In genomic region chr9:7003876-7004275, GRCh38 we compare ENCODE assay signal across 36 cellular contexts.
"Had no signal": no experiment of that assay in that cellular context is flagged by ENCODE, and none has a peak within 500 bp of the region (broad histone marks: within the 10 kb centered on the region; RNA-seq: fewer than 3 reads in every experiment).

No MANE protein-coding gene starts in this region.

- H3K4me1 Mint-ChIP-seq: activated T-helper 17 cell treated with anti-CD3 and anti-CD28 coated beads, Interleukin-2, amount 50 U/mL, for 72 hours had no signal

- H3K9me3 ChIP-seq: adrenal gland, body of pancreas, breast epithelium had no signal

- H3K27me3 Mint-ChIP-seq: activated B cell treated with CpG ODN at 0.5 μM for 24 hours; activated CD4-positive, alpha-beta memory T cell treated with anti-CD3 and anti-CD28 coated beads for 36 hours; activated CD4-positive, alpha-beta T cell treated with anti-CD3 and anti-CD28 coated beads, Interleukin-2, amount 10 ng/mL, durations not matched to agents 24 days and 14 days; activated CD8-positive, alpha-beta T cell treated with anti-CD3 and anti-CD28 coated beads for 36 hours; activated naive CD8-positive, alpha-beta T cell treated with anti-CD3 and anti-CD28 coated beads for 36 hours; activated T-helper 17 cell treated with anti-CD3 and anti-CD28 coated beads, Interleukin-2, amount 50 U/mL, for 72 hours had no signal

- H3K4me3 Mint-ChIP-seq: activated B cell treated with CpG ODN at 0.5 μM for 24 hours; activated CD4-positive, alpha-beta memory T cell treated with anti-CD3 and anti-CD28 coated beads for 36 hours; activated CD4-positive, alpha-beta T cell treated with anti-CD3 and anti-CD28 coated beads, Interleukin-2, amount 10 ng/mL, durations not matched to agents 24 days and 14 days; activated CD8-positive, alpha-beta T cell treated with anti-CD3 and anti-CD28 coated beads for 36 hours; activated naive CD4-positive, alpha-beta T cell treated with anti-CD3 and anti-CD28 coated beads for 36 hours; activated naive CD8-positive, alpha-beta T cell treated with anti-CD3 and anti-CD28 coated beads for 36 hours; activated T-cell treated with anti-CD3 and anti-CD28 coated beads, Interleukin-2, amount 50 U/mL, for 4 hours; activated T-cell treated with anti-CD3 and anti-CD28 coated beads, Interleukin-2, amount 50 U/mL, for 72 hours; activated T-helper 1 cell treated with anti-CD3 and anti-CD28 coated beads, Interleukin-12 subunit alpha, Interleukin-12 subunit beta, Interleukin-2, Interleukin-4 antibody, amounts not matched to agents 30 ng/mL and 10 ng/mL and 1 ng/mL, durations not matched to agents 14 hours and 24 hours and 36 hours; activated T-helper 17 cell treated with anti-CD3 and anti-CD28 coated beads, Interleukin-2, amount 50 U/mL, for 72 hours; T-helper 1 cell treated with Interleukin-12 subunit alpha and Interleukin-12 subunit beta and Interleukin-4 antibody, amounts not matched to agents 30 μg/mL and 1 μg/mL, for 36 hours; T-helper 2 cell treated with Interferon-gamma antibody and Interleukin-4, amounts not matched to agents 5 μg/mL and 100 μg/mL, for 36 hours had no signal

- H3K27me3 ChIP-seq: adrenal gland, body of pancreas, brain microvascular endothelial cell, breast epithelium had no signal

- H3K36me3 ChIP-seq: brain microvascular endothelial cell, breast epithelium had no signal

- ATAC-seq: activated CD8-positive, alpha-beta T cell treated with anti-CD3 and anti-CD28 coated beads for 36 hours; activated naive CD4-positive, alpha-beta T cell treated with anti-CD3 and anti-CD28 coated beads, Interleukin-2, amount 50 U/mL, for 72 hours; activated T-cell treated with anti-CD3 and anti-CD28 coated beads, Interleukin-2, amount 50 U/mL, for 4 hours; activated T-cell treated with anti-CD3 and anti-CD28 coated beads, Interleukin-2, amount 50 U/mL, for 72 hours; activated T-helper 17 cell treated with anti-CD3 and anti-CD28 coated beads, Interleukin-2, amount 50 U/mL, for 72 hours; body of pancreas had no signal

- H3K4me3 ChIP-seq: adrenal gland, body of pancreas, breast epithelium had no signal

- H3K27ac Mint-ChIP-seq: activated B cell treated with CpG ODN at 0.5 μM for 24 hours; activated CD4-positive, alpha-beta memory T cell treated with anti-CD3 and anti-CD28 coated beads for 36 hours; activated CD4-positive, alpha-beta T cell treated with anti-CD3 and anti-CD28 coated beads, Interleukin-2, amount 10 ng/mL, durations not matched to agents 24 days and 14 days; activated CD8-positive, alpha-beta T cell treated with anti-CD3 and anti-CD28 coated beads for 36 hours; activated naive CD4-positive, alpha-beta T cell treated with anti-CD3 and anti-CD28 coated beads for 36 hours; activated naive CD4-positive, alpha-beta T cell treated with anti-CD3 and anti-CD28 coated beads, Interleukin-2, amount 50 U/mL, for 72 hours; activated naive CD8-positive, alpha-beta T cell treated with anti-CD3 and anti-CD28 coated beads for 36 hours; activated T-cell treated with anti-CD3 and anti-CD28 coated beads, Interleukin-2, amount 50 U/mL, for 72 hours; activated T-helper 1 cell treated with anti-CD3 and anti-CD28 coated beads, Interleukin-12 subunit alpha, Interleukin-12 subunit beta, Interleukin-2, Interleukin-4 antibody, amounts not matched to agents 30 ng/mL and 10 ng/mL and 1 ng/mL, durations not matched to agents 14 hours and 24 hours and 36 hours; activated T-helper 17 cell treated with anti-CD3 and anti-CD28 coated beads, Interleukin-2, amount 50 U/mL, for 72 hours; T-helper 1 cell treated with Interleukin-12 subunit alpha and Interleukin-12 subunit beta and Interleukin-4 antibody, amounts not matched to agents 30 μg/mL and 1 μg/mL, for 36 hours; T-helper 2 cell treated with Interferon-gamma antibody and Interleukin-4, amounts not matched to agents 5 μg/mL and 100 μg/mL, for 36 hours had no signal

- H3K9me3 Mint-ChIP-seq: activated B cell treated with CpG ODN at 0.5 μM for 24 hours; activated naive CD4-positive, alpha-beta T cell treated with anti-CD3 and anti-CD28 coated beads for 36 hours; activated T-helper 17 cell treated with anti-CD3 and anti-CD28 coated beads, Interleukin-2, amount 50 U/mL, for 72 hours had no signal

- H3K27ac ChIP-seq: adrenal gland, body of pancreas, brain microvascular endothelial cell, breast epithelium, VCaP had no signal

- H3K4me1 ChIP-seq: adrenal gland, body of pancreas, breast epithelium had no signal

- DNase-seq: activated B cell treated with CpG ODN at 0.5 μM for 24 hours; activated CD4-positive, alpha-beta memory T cell treated with anti-CD3 and anti-CD28 coated beads for 36 hours; activated CD4-positive, alpha-beta T cell treated with anti-CD3 and anti-CD28 coated beads for 4 hours; activated CD4-positive, alpha-beta T cell treated with anti-CD3 and anti-CD28 coated beads, Interleukin-2, amount 10 ng/mL, durations not matched to agents 24 days and 14 days; activated CD4-positive, alpha-beta T cell treated with anti-CD3 and anti-CD28 coated beads, Interleukin-2, amount 50 U/mL, for 1 hour; activated CD4-positive, alpha-beta T cell treated with anti-CD3 and anti-CD28 coated beads, Interleukin-2, amount 50 U/mL, for 4 hours; activated CD4-positive, CD25-positive, alpha-beta regulatory T cell treated with anti-CD3 and anti-CD28 coated beads, Interleukin-2, amount 50 U/mL, for 72 hours; activated CD8-positive, alpha-beta memory T cell treated with anti-CD3 and anti-CD28 coated beads, Interleukin-2, amount 50 U/mL, for 4 hours; activated CD8-positive, alpha-beta T cell treated with anti-CD3 and anti-CD28 coated beads for 36 hours; activated effector memory CD4-positive, alpha-beta T cell treated with anti-CD3 and anti-CD28 coated beads, Interleukin-2, amount 50 U/mL, for 16 hours; activated gamma-delta T cell treated with Interleukin-2 at 50 U/mL for 16 hours; activated naive CD4-positive, alpha-beta T cell; activated naive CD4-positive, alpha-beta T cell treated with anti-CD3 and anti-CD28 coated beads for 36 hours; activated naive CD4-positive, alpha-beta T cell treated with anti-CD3 and anti-CD28 coated beads, Interleukin-2, amount 50 U/mL, for 16 hours; activated naive CD8-positive, alpha-beta T cell treated with anti-CD3 and anti-CD28 coated beads for 36 hours; activated T-cell treated with anti-CD3 and anti-CD28 coated beads for 4 hours; activated T-cell treated with anti-CD3 and anti-CD28 coated beads, Interleukin-2, amount 50 U/mL, for 1 hour; activated T-cell treated with anti-CD3 and anti-CD28 coated beads, Interleukin-2, amount 50 U/mL, for 4 hours; activated T-cell treated with anti-CD3 and anti-CD28 coated beads, Interleukin-2, amount 50 U/mL, for 72 hours; adrenal gland; amniotic stem cell; aorta; body of pancreas; brain microvascular endothelial cell; central memory CD4-positive, alpha-beta T cell; cerebellar nuclear complex; T-helper 1 cell; T-helper 2 cell; T-helper 9 cell had no signal
